Comparison of ENCODE assay signal across 23 cellular contexts in the genomic region with DNA sequence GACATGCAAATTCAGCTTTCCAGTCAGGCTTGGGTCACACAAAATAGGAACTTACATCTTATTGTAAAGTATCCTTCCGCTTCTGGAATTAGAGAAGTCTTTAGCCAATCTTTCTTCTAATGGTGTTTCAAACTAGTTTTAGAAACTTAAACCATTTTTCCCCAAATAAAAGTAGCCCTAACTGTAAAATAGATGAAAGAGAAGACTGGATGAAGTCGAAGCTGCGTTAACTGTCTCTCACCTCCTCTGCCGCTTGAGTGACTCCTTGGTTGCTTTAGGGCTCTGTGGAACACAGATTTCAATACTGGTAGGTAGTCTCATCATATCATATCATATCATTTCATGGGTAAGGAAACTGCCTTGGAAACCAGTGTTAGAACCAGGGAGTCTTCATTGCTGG.
"Had no signal": no experiment of that assay in that cellular context is flagged by ENCODE, and none has a peak within 500 bp of the region (broad histone marks: within the 10 kb centered on the region; RNA-seq: fewer than 3 reads in every experiment).

No MANE protein-coding gene starts in this region.

- ATAC-seq: esophagus mucosa; gastrocnemius medialis; heart right ventricle; left lobe of liver; stimulated activated naive CD8-positive, alpha-beta T cell treated with anti-CD3 and anti-CD28 coated beads, Interleukin-15, Interleukin-2, amounts not matched to agents 100 U/mL and 50 U/mL, for 24 hours had no signal

- H3K27ac Mint-ChIP-seq: mesothelial cell of epicardium, naive B cell, nephron had no signal

- H3K27ac ChIP-seq: coronary artery, dorsolateral prefrontal cortex, gastrocnemius medialis, heart right ventricle, sigmoid colon, skin epidermis, suprapubic skin, thyroid gland, upper lobe of left lung, uterus had no signal

- H3K36me3 ChIP-seq: gastrocnemius medialis, heart right ventricle, sigmoid colon, suprapubic skin, thyroid gland, upper lobe of left lung, uterus had no signal

- H3K4me1 Mint-ChIP-seq: mesothelial cell of epicardium, naive B cell had no signal

- H3K4me3 Mint-ChIP-seq: mesothelial cell of epicardium, naive B cell, nephron had no signal

- FAIRE-seq: endometrium, islet of Langerhans had no signal

- H3K27me3 ChIP-seq: dorsolateral prefrontal cortex, gastrocnemius medialis, heart right ventricle, sigmoid colon, suprapubic skin, thyroid gland, upper lobe of left lung, uterus had no signal

- H3K9me3 Mint-ChIP-seq: mesothelial cell of epicardium, nephron had no signal

- H3K27me3 Mint-ChIP-seq: naive B cell had no signal

- H3K4me1 ChIP-seq: gastrocnemius medialis, heart right ventricle, sigmoid colon, suprapubic skin, thyroid gland, upper lobe of left lung, uterus had no signal

- H3K36me3 Mint-ChIP-seq: mesothelial cell of epicardium, naive B cell had no signal

- H3K9me3 ChIP-seq: gastrocnemius medialis, heart right ventricle, sigmoid colon, suprapubic skin, thyroid gland, upper lobe of left lung, uterus had no signal

- DNase-seq: dorsolateral prefrontal cortex; effector CD8-positive, alpha-beta T cell; gastrocnemius medialis; heart right ventricle; hypothalamus; kidney glomerular epithelial cell; mammary epithelial cell; naive B cell; sigmoid colon; stimulated activated CD4-positive, alpha-beta T cell treated with anti-CD3 and anti-CD28 coated beads, Interleukin-12 subunit alpha, Interleukin-12 subunit beta, amount 100 ng/mL, for 4 hours; stimulated activated naive CD8-positive, alpha-beta T cell treated with anti-CD3 and anti-CD28 coated beads, Interleukin-15, Interleukin-2, amounts not matched to agents 100 U/mL and 50 U/mL, for 24 hours; thyroid gland; upper lobe of left lung; uterus had no signal

- H3K4me3 ChIP-seq: coronary artery, dorsolateral prefrontal cortex, gastrocnemius medialis, heart right ventricle, sigmoid colon, skin epidermis, suprapubic skin, thyroid gland, upper lobe of left lung, uterus had no signal
